ENCODE assay signal across 1 cellular context in genomic region chr12:102939670-102940222, GRCh38.
TF ChIP-seq lines count a peak whose summit lies in the region.

No MANE protein-coding gene starts in this region.

TF ChIP-seq in K562, 482 proteins besides CTCF, POLR2A, EP300 and RAD21:
- TF ChIP-seq ZNF717 (CRISPR knock-in tag; IDR thresholded peaks at IDR 0.05) (no peak), HEY1 (CRISPR knock-in tag; IDR thresholded peaks at IDR 0.05; ENCODE audit: borderline replicate concordance) (no peak), SIN3B (IDR thresholded peaks at IDR 0.05; ENCODE audit: low read depth) (no peak), DEAF1 (CRISPR knock-in tag; IDR thresholded peaks at IDR 0.05) (no peak), CBFA2T2 (conservative IDR thresholded peaks at IDR 0.05) (no peak), ZNF140 (CRISPR knock-in tag; IDR thresholded peaks at IDR 0.05) (no peak), KHSRP (IDR thresholded peaks at IDR 0.05) (no peak), HDAC3 (IDR thresholded peaks at IDR 0.05; ENCODE audit: borderline replicate concordance, partially characterized antibody) (no peak)
